ENCODE assay signal across 6 cellular contexts in the genomic region with DNA sequence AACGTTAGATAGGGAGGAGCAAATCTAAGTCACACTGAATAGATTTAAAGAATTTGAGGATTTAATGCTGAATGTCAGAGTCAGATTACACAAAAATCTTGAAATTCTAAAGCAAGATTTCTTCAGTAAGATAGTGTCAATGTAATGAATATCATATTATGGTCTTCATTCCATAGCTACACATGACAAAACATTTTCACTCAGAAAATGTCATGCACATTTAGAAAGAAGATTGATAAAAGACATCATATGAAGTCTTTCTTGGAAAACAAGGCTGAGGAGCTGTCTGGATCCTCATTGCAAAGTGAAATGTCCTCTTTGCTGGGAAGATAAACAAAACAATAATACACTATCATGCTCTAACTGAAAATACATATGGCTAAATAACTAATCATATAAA.
"Had no signal": no experiment of that assay in that cellular context is flagged by ENCODE, and none has a peak within 500 bp of the region (broad histone marks: within the 10 kb centered on the region; RNA-seq: fewer than 3 reads in every experiment).

No MANE protein-coding gene starts in this region.

- DNase-seq: IMR-90, KBM-7, KG1 had no signal

- H3K4me3 ChIP-seq: K562 had no signal

- H3K9ac ChIP-seq: KMS-11 had no signal

- H3K27ac ChIP-seq: HL-60, KMS-11 had no signal

- H3K4me2 ChIP-seq: KMS-11 had no signal
